ENCODE assay signal across 12 cellular contexts in the genomic region with DNA sequence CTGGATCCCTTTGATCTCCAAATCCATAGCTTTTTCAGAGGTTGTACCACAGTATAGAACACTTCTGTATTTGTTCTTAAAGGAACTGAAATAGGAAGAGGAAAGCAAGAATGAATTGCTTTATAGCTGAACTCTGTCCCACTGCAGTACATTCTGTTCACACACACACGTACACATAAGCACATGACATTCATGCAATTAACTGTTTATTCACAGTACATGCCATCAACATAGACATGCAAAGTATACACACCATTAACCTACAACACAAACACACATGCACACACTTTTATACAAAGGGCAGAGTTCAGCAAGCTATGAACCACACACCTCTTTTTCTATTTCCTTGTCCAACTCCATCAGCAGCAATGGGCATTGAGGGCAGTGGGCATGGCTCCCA. TPM values are rescaled to one million over a fixed set of nuclear protein-coding genes. Genes with fewer than 3 reads are reported as not detected.
DNase-seq lines count a peak whose midpoint lies in the region; ATAC-seq and TF ChIP-seq lines count a peak whose summit lies in the region.
"Had no signal": no experiment of that assay in that cellular context is flagged by ENCODE, and none has a peak within 500 bp of the region (broad histone marks: within the 10 kb centered on the region; RNA-seq: fewer than 3 reads in every experiment).

No MANE protein-coding gene starts in this region.

- no peaks in the 10 kb centered on the region for H3K4me1 ChIP-seq in mucosa of descending colon (ENCODE audit: low read depth)
- H3K4me1 ChIP-seq: Caco-2 had no signal

- no peak overlapping the region for H3K4me3 Mint-ChIP-seq in activated T-helper 17 cell treated with anti-CD3 and anti-CD28 coated beads, Interleukin-2, amount 50 U/mL, for 72 hours
- H3K4me3 Mint-ChIP-seq: CD4-positive, alpha-beta T cell had no signal

- H3K4me1 Mint-ChIP-seq in activated T-helper 17 cell treated with anti-CD3 and anti-CD28 coated beads, Interleukin-2, amount 50 U/mL, for 72 hours, result peaks cover 5% of the 10 kb centered on the region

- TF ChIP-seq CTCF in mucosa of descending colon (IDR thresholded peaks at IDR 0.05), result no peak

- H3K4me3 ChIP-seq in mucosa of descending colon (no peak overlapping the region), MG63 (no peak overlapping the region)
- H3K4me3 ChIP-seq: GM23248 had no signal

- H3K27ac Mint-ChIP-seq in activated T-helper 17 cell treated with anti-CD3 and anti-CD28 coated beads, Interleukin-2, amount 50 U/mL, for 72 hours, result no peak overlapping the region
- H3K27ac Mint-ChIP-seq: CD4-positive, alpha-beta T cell had no signal

- no peaks in the 10 kb centered on the region for H3K9me3 ChIP-seq in mucosa of descending colon
- peaks cover 8% of the 10 kb centered on the region; the same call in 1 of the 2 replicates for H3K9me3 ChIP-seq in MG63
- H3K9me3 ChIP-seq: BE2C, Caco-2 had no signal

- peak; percentile 91 for ATAC-seq in mucosa of descending colon
- no peak for ATAC-seq in activated T-helper 17 cell treated with anti-CD3 and anti-CD28 coated beads, Interleukin-2, amount 50 U/mL, for 72 hours (replicated peaks)

- peak; percentile 40 for DNase-seq in SIG-M5 treated with dmso at 0.1 percent for 504 hours (lab: John Stamatoyannopoulos, UW; ENCODE audit: unreplicated experiment)
- no peak for DNase-seq in SIG-M5 (lab: John Stamatoyannopoulos, UW)
- DNase-seq in MV-4-11 (lab: John Stamatoyannopoulos, UW), result peak; percentile 68
- no peak for DNase-seq in mucosa of descending colon
- DNase-seq in Ammon's horn (ENCODE audit: low spot score), result no peak
- no peak for DNase-seq in MG63
- DNase-seq: BE2C; Caco-2; CD4-positive, alpha-beta T cell; GM23248; HCEC 1CT had no signal

- no peaks in the 10 kb centered on the region for H3K27me3 ChIP-seq in MG63
- H3K27me3 ChIP-seq: BE2C had no signal

- no peaks in the 10 kb centered on the region for H3K27me3 Mint-ChIP-seq in activated T-helper 17 cell treated with anti-CD3 and anti-CD28 coated beads, Interleukin-2, amount 50 U/mL, for 72 hours
- H3K27me3 Mint-ChIP-seq: CD4-positive, alpha-beta T cell had no signal

- H3K9me3 Mint-ChIP-seq in activated T-helper 17 cell treated with anti-CD3 and anti-CD28 coated beads, Interleukin-2, amount 50 U/mL, for 72 hours, result no peaks in the 10 kb centered on the region
- H3K9me3 Mint-ChIP-seq: CD4-positive, alpha-beta T cell had no signal

- intact Hi-C loops in mucosa of descending colon (cut with DNase I, micrococcal nuclease), result no loop called here

- H3K36me3 Mint-ChIP-seq in activated T-helper 17 cell treated with anti-CD3 and anti-CD28 coated beads, Interleukin-2, amount 50 U/mL, for 72 hours (ENCODE audit: low read depth), result no peaks in the 10 kb centered on the region

- H3K36me3 ChIP-seq in mucosa of descending colon (ENCODE audit: low read depth) (no peaks in the 10 kb centered on the region), MG63 (no peaks in the 10 kb centered on the region; the same call in none of the 2 replicates)
- H3K36me3 ChIP-seq: BE2C had no signal

RNA-seq across cellular contexts. Expression of a gene that starts 43.3 kb away (rescaled TPM):
- 10 to 100 TPM; 43.4 to 88.2 (median 53.8) TPM for total RNA-seq in mucosa of descending colon
- total RNA-seq in activated T-helper 17 cell treated with anti-CD3 and anti-CD28 coated beads, Interleukin-2, amount 50 U/mL, for 72 hours, result 10 to 100 TPM; 53.1 to 76.3 TPM
- 166 and 232 TPM in 2 replicates for total RNA-seq in MG63 (2014; rRNA removed; shearing (Covaris generic); ENCODE audit: low replicate concordance)

Comparison
In these comparisons a context has a peak if more than half of its experiments do, and no peak if none do; other contexts are left out.
1. DNase-seq: peak in SIG-M5 treated with dmso at 0.1 percent for 504 hours (single experiment) and MV-4-11 (single experiment); none in SIG-M5 (single experiment), mucosa of descending colon (0 of 3), Ammon's horn (single experiment) and MG63 (single experiment).